ENCODE assay signal across 15 cellular contexts in the genomic region with DNA sequence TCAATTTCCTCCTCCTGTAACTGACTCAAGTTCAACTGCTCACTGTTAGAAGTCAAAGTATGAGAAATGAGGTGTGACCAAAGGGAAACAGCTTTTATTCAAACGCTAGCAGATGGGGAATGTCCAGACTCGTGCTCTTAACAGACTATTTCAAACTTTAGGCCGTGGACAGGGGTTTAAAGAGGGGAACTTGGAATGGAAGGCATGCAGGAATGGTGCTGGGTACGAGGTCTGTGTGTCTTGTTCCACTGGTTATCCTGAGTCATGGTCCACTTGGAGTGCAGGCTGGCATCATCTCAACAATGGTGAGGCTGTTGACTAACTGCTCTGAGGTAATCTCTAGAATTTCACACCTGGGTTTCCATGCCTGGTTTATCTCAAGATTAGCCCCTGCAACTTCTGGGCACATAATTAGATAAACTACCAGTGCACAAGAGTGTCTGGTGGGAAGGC. TPM values are rescaled to one million over a fixed set of nuclear protein-coding genes. Genes with fewer than 3 reads are reported as not detected.
DNase-seq lines count a peak whose midpoint lies in the region; ATAC-seq and TF ChIP-seq lines count a peak whose summit lies in the region.
"Had no signal": no experiment of that assay in that cellular context is flagged by ENCODE, and none has a peak within 500 bp of the region (broad histone marks: within the 10 kb centered on the region; RNA-seq: fewer than 3 reads in every experiment).

No MANE protein-coding gene starts in this region.

- no peaks in the 10 kb centered on the region for H3K27me3 Mint-ChIP-seq in Calu3 (ENCODE audit: unreplicated experiment)

- H3K9me3 ChIP-seq in parathyroid adenoma (ENCODE audit: control insufficient read depth, low read length): no peaks in the 10 kb centered on the region
- H3K9me3 ChIP-seq: neutrophil had no signal

- H3K79me2 ChIP-seq in parathyroid adenoma: no peaks in the 10 kb centered on the region

- no peak overlapping the region for H3K9ac ChIP-seq in parathyroid adenoma

- no peaks in the 10 kb centered on the region for H3K36me3 ChIP-seq in parathyroid adenoma (ENCODE audit: control insufficient read depth, insufficient read depth, low read length)
- H3K36me3 ChIP-seq: neutrophil had no signal

- BruUV-seq in Calu3 (replicated peaks; lab: Mats Ljungman, UMichigan): no TSS peak

- H3K36me3 Mint-ChIP-seq in Calu3 (ENCODE audit: insufficient read depth, unreplicated experiment): no peaks in the 10 kb centered on the region

- TF ChIP-seq CTCF in parathyroid adenoma (IDR thresholded peaks at IDR 0.05) (no peak), omental fat pad (IDR thresholded peaks at IDR 0.05) (no peak), Calu3 (IDR thresholded peaks at IDR 0.05; ENCODE audit: unreplicated experiment) (no peak)

- intact Hi-C loops in Calu3 (cut with micrococcal nuclease; ENCODE audit: unreplicated experiment): no loop called here

- no peak overlapping the region for H3K4me2 ChIP-seq in parathyroid adenoma (ENCODE audit: low read length)

- H3K4me1 Mint-ChIP-seq in Calu3 (ENCODE audit: low read depth, unreplicated experiment): peaks cover 7% of the 10 kb centered on the region
- H3K4me1 Mint-ChIP-seq: activated CD4-positive, alpha-beta T cell treated with anti-CD3 and anti-CD28 coated beads, Interleukin-2, amount 10 ng/mL, durations not matched to agents 24 days and 14 days had no signal

- H3K27me3 ChIP-seq in parathyroid adenoma (ENCODE audit: control insufficient read depth, insufficient read depth, low read length): no peaks in the 10 kb centered on the region
- H3K27me3 ChIP-seq: neutrophil had no signal

- H3K27ac ChIP-seq in epithelial cell of prostate (no peak overlapping the region), parathyroid adenoma (no peak overlapping the region)
- H3K27ac ChIP-seq: neutrophil had no signal

- H2AFZ ChIP-seq in parathyroid adenoma: peak overlapping the region; percentile 42

- H3K9me3 Mint-ChIP-seq in Calu3 (ENCODE audit: low read depth, unreplicated experiment): no peaks in the 10 kb centered on the region
- H3K9me3 Mint-ChIP-seq: activated CD4-positive, alpha-beta T cell treated with anti-CD3 and anti-CD28 coated beads, Interleukin-2, amount 10 ng/mL, durations not matched to agents 24 days and 14 days had no signal

- H3K4me1 ChIP-seq in parathyroid adenoma: no peaks in the 10 kb centered on the region

- ATAC-seq in omental fat pad (ENCODE audit: low FRiP score): no peak
- ATAC-seq in HG02840 (IDR thresholded peaks at IDR 0.05; ENCODE audit: low FRiP score, unreplicated experiment): no peak

- peak; percentile 61 for DNase-seq in Daoy (ENCODE audit: low read depth)
- DNase-seq in NCI-H69 (lab: John Stamatoyannopoulos, UW): peak; percentile 15
- DNase-seq in epithelial cell of prostate (ENCODE audit: low read depth, low spot score): peak; percentile 36
- no peak for DNase-seq in GF-D8 (lab: John Stamatoyannopoulos, UW)
- DNase-seq in omental fat pad (ENCODE audit: low spot score): no peak
- no peak for DNase-seq in Calu3
- DNase-seq: activated CD4-positive, alpha-beta T cell treated with anti-CD3 and anti-CD28 coated beads, Interleukin-2, amount 10 ng/mL, durations not matched to agents 24 days and 14 days; activated naive CD4-positive, alpha-beta T cell treated with Interleukin-2 at 50 U/mL for 16 hours; DMS79; effector CD8-positive, alpha-beta T cell; NCI-H187 treated with DMSO at 0.1 percent for 48 hours; stimulated activated CD4-positive, alpha-beta T cell treated with anti-CD3 and anti-CD28 coated beads, Interleukin-4, amount 100 ng/mL, for 4 hours had no signal

- no peak overlapping the region for H3K4me3 ChIP-seq in parathyroid adenoma (ENCODE audit: low read depth, low read length)

- H3K27ac Mint-ChIP-seq in Calu3 (ENCODE audit: unreplicated experiment): no peak overlapping the region
- H3K27ac Mint-ChIP-seq: activated CD4-positive, alpha-beta T cell treated with anti-CD3 and anti-CD28 coated beads, Interleukin-2, amount 10 ng/mL, durations not matched to agents 24 days and 14 days had no signal

- CTCF ChIA-PET in Calu3 (lab: Charles Lee): interaction anchor here (0.6 to 0.7 kb wide), 3 partner anchors 12 to 581 kb away, joined by 3 to 4 read pairs (median 3); no protein-coding TSS in a partner anchor

- no peak overlapping the region for H3K4me3 Mint-ChIP-seq in Calu3 (ENCODE audit: low read depth, unreplicated experiment)
- H3K4me3 Mint-ChIP-seq: activated CD4-positive, alpha-beta T cell treated with anti-CD3 and anti-CD28 coated beads, Interleukin-2, amount 10 ng/mL, durations not matched to agents 24 days and 14 days had no signal

RNA-seq across cellular contexts. Expression of gene DNAAF4, which starts 22.9 kb away (rescaled TPM):
- 5.5 and 19.0 TPM in 2 replicates for total RNA-seq in Daoy (2014; rRNA removed; shearing (Covaris generic))
- total RNA-seq in omental fat pad (1 to 10 TPM in 2 of 4 donors, under 1 TPM in 2; 0.36 to 2.4 (median 1.3) TPM), Calu3 (2022) (1.7 and 3.3 TPM in 2 replicates)

RNA-seq across cellular contexts. Expression of gene PYGO1, which starts 57.3 kb away (rescaled TPM):
- 3.8 and 9.8 TPM in 2 replicates for total RNA-seq in Daoy (2014; rRNA removed; shearing (Covaris generic))
- total RNA-seq in omental fat pad: 1 to 10 TPM; 4.7 to 8.6 (median 6.9) TPM
- 2.5 and 2.8 TPM in 2 replicates for total RNA-seq in Calu3 (2022)
- total RNA-seq: activated CD4-positive, alpha-beta T cell treated with anti-CD3 and anti-CD28 coated beads, Interleukin-2, amount 10 ng/mL, durations not matched to agents 24 days and 14 days had no signal

Comparison
In these comparisons a context has a peak if more than half of its experiments do, and no peak if none do; other contexts are left out.
1. DNase-seq: peak in Daoy (single experiment), NCI-H69 (single experiment) and epithelial cell of prostate (single experiment); none in GF-D8 (single experiment), omental fat pad (single experiment) and Calu3 (single experiment).